16 cellular contexts compared by ENCODE assay signal in the genomic region with DNA sequence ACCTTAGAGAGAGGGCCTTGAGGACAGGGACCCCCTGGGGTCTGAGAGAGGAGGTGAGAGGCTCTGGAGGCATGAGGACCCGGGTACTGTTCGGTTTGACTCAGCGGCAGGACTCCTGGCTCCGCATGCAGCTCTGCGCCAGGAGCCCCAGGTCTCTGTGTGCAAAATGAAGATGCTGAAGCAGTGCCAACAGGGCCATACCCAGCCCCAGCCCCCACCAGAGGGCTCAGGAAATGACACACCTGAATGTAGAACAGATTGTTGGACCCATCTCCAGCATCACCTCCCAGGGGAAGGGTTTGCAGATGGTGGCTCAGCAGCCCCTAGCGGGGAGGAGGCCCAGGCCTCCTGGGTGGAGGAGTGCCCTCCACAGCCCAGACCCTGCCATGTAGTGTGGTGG.
"Had no signal": no experiment of that assay in that cellular context is flagged by ENCODE, and none has a peak within 500 bp of the region (broad histone marks: within the 10 kb centered on the region; RNA-seq: fewer than 3 reads in every experiment).

No MANE protein-coding gene starts in this region.

- H3K4me1 ChIP-seq: lower lobe of right lung, upper lobe of right lung had no signal

- H3K9me3 Mint-ChIP-seq: activated T-helper 1 cell treated with anti-CD3 and anti-CD28 coated beads, Interleukin-12 subunit alpha, Interleukin-12 subunit beta, Interleukin-2, Interleukin-4 antibody, amounts not matched to agents 30 ng/mL and 10 ng/mL and 1 ng/mL, durations not matched to agents 14 hours and 24 hours and 36 hours; naive thymus-derived CD4-positive, alpha-beta T cell; stimulated activated naive B cell treated with anti-CD40 and anti-IgM and Interleukin-4, amounts not matched to agents 10 μg/mL and 1 μg/mL and 100 μg/mL, for 72 hours; T-helper 1 cell treated with Interleukin-12 subunit alpha and Interleukin-12 subunit beta and Interleukin-4 antibody, amounts not matched to agents 30 μg/mL and 1 μg/mL, for 36 hours had no signal

- DNase-seq: activated CD4-positive, alpha-beta T cell treated with anti-CD3 and anti-CD28 coated beads for 4 hours; activated CD8-positive, alpha-beta memory T cell treated with anti-CD3 and anti-CD28 coated beads, Interleukin-2, amount 50 U/mL, for 48 hours; activated CD8-positive, alpha-beta T cell treated with anti-CD3 and anti-CD28 coated beads, Interleukin-2, amount 10 ng/mL, durations not matched to agents 7 days and 5 days; activated naive CD4-positive, alpha-beta T cell; cortex of kidney; effector memory CD4-positive, alpha-beta T cell; gastrocnemius medialis; naive thymus-derived CD4-positive, alpha-beta T cell; spleen; stimulated activated CD4-positive, alpha-beta T cell treated with anti-CD3 and anti-CD28 coated beads, Interleukin-1b, Interleukin-23, amount 100 ng/mL, for 48 hours; stimulated activated naive B cell treated with anti-CD40 and anti-IgM and Interleukin-4, amounts not matched to agents 10 μg/mL and 1 μg/mL and 100 μg/mL, for 72 hours; upper lobe of right lung had no signal

- H3K27me3 ChIP-seq: gastrocnemius medialis, spleen, suprapubic skin, upper lobe of right lung had no signal

- H3K36me3 ChIP-seq: gastrocnemius medialis, lower lobe of right lung, spleen, suprapubic skin, upper lobe of right lung had no signal

- H3K9me3 ChIP-seq: gastrocnemius medialis, lower lobe of right lung, spleen, suprapubic skin, upper lobe of right lung had no signal

- H3K4me3 ChIP-seq: gastrocnemius medialis, lower lobe of right lung, spleen, suprapubic skin, upper lobe of right lung had no signal

- H3K27ac Mint-ChIP-seq: activated CD8-positive, alpha-beta T cell treated with anti-CD3 and anti-CD28 coated beads, Interleukin-2, amount 10 ng/mL, durations not matched to agents 7 days and 5 days; activated T-helper 1 cell treated with anti-CD3 and anti-CD28 coated beads, Interleukin-12 subunit alpha, Interleukin-12 subunit beta, Interleukin-2, Interleukin-4 antibody, amounts not matched to agents 30 ng/mL and 10 ng/mL and 1 ng/mL, durations not matched to agents 14 hours and 24 hours and 36 hours; naive thymus-derived CD4-positive, alpha-beta T cell; stimulated activated naive B cell treated with anti-CD40 and anti-IgM and Interleukin-4, amounts not matched to agents 10 μg/mL and 1 μg/mL and 100 μg/mL, for 72 hours; T-helper 1 cell treated with Interleukin-12 subunit alpha and Interleukin-12 subunit beta and Interleukin-4 antibody, amounts not matched to agents 30 μg/mL and 1 μg/mL, for 36 hours had no signal

- H3K4me3 Mint-ChIP-seq: activated CD8-positive, alpha-beta T cell treated with anti-CD3 and anti-CD28 coated beads, Interleukin-2, amount 10 ng/mL, durations not matched to agents 7 days and 5 days; activated T-helper 1 cell treated with anti-CD3 and anti-CD28 coated beads, Interleukin-12 subunit alpha, Interleukin-12 subunit beta, Interleukin-2, Interleukin-4 antibody, amounts not matched to agents 30 ng/mL and 10 ng/mL and 1 ng/mL, durations not matched to agents 14 hours and 24 hours and 36 hours; naive thymus-derived CD4-positive, alpha-beta T cell; stimulated activated naive B cell treated with anti-CD40 and anti-IgM and Interleukin-4, amounts not matched to agents 10 μg/mL and 1 μg/mL and 100 μg/mL, for 72 hours; T-helper 1 cell treated with Interleukin-12 subunit alpha and Interleukin-12 subunit beta and Interleukin-4 antibody, amounts not matched to agents 30 μg/mL and 1 μg/mL, for 36 hours had no signal

- H3K27ac ChIP-seq: gastrocnemius medialis, lower lobe of right lung, upper lobe of right lung had no signal

- H3K36me3 Mint-ChIP-seq: naive thymus-derived CD4-positive, alpha-beta T cell; stimulated activated naive B cell treated with anti-CD40 and anti-IgM and Interleukin-4, amounts not matched to agents 10 μg/mL and 1 μg/mL and 100 μg/mL, for 72 hours had no signal

- H3K4me1 Mint-ChIP-seq: naive thymus-derived CD4-positive, alpha-beta T cell; stimulated activated naive B cell treated with anti-CD40 and anti-IgM and Interleukin-4, amounts not matched to agents 10 μg/mL and 1 μg/mL and 100 μg/mL, for 72 hours had no signal
